Comparison of ENCODE assay signal across 25 cellular contexts in genomic region chr1:171563675-171564074, GRCh38. TPM values are rescaled to one million over a fixed set of nuclear protein-coding genes. Genes with fewer than 3 reads are reported as not detected.
A peak's percentile ranks its signal among the peaks of the same experiment; 100 is the strongest.
DNase-seq lines count a peak whose midpoint lies in the region; TF ChIP-seq lines count a peak whose summit lies in the region.
"Had no signal": no experiment of that assay in that cellular context is flagged by ENCODE, and none has a peak within 500 bp of the region (broad histone marks: within the 10 kb centered on the region; RNA-seq: fewer than 3 reads in every experiment).

No MANE protein-coding gene starts in this region.

- peaks cover 95% of the 10 kb centered on the region for H3K36me3 ChIP-seq in adipocyte (ENCODE audit: control insufficient read depth, insufficient read depth, low read length, severe bottlenecking)
- H3K36me3 ChIP-seq in brain microvascular endothelial cell (replicated peaks), result peaks cover 61% of the 10 kb centered on the region

- H3K4me3 ChIP-seq in adipocyte (ENCODE audit: low read length) (no peak overlapping the region), fibroblast of the aortic adventitia (ENCODE audit: low read depth, low read length) (no peak overlapping the region), brain microvascular endothelial cell (ENCODE audit: low read depth, low read length) (no peak overlapping the region)
- H3K4me3 ChIP-seq: spleen, tibial nerve had no signal

- no peaks in the 10 kb centered on the region for H3K9me3 ChIP-seq in adipocyte (ENCODE audit: control insufficient read depth, low read length)
- H3K9me3 ChIP-seq: neutrophil, spleen, tibial nerve had no signal

- in situ Hi-C loops in brain microvascular endothelial cell (cut with HindIII; ENCODE audit: low pct_ligation_motif_present, low sequenced_read_pairs), result no loop called here

- no peaks in the 10 kb centered on the region for H3K4me1 ChIP-seq in adipocyte (ENCODE audit: control insufficient read depth, insufficient read depth, low read length)
- H3K4me1 ChIP-seq: spleen, tibial nerve had no signal

- H3K9ac ChIP-seq in adipocyte (ENCODE audit: low read length), result no peak overlapping the region

- DNase-seq in A172 (ENCODE audit: low spot score) (peak; percentile 41), GM03348 (ENCODE audit: low spot score) (peak; percentile 25), adipocyte (ENCODE audit: low read depth) (peak; percentile 23), fibroblast of the aortic adventitia (ENCODE audit: low read depth) (peak; percentile 18), epidermal melanocyte (ENCODE audit: insufficient read length, low spot score) (no peak), brain microvascular endothelial cell (no peak), NCI-H1694 (lab: John Stamatoyannopoulos, UW) (no peak)
- DNase-seq in activated naive CD4-positive, alpha-beta T cell (lab: John Stamatoyannopoulos, UW), result no peak
- DNase-seq: activated CD4-positive, alpha-beta T cell treated with anti-CD3 and anti-CD28 coated beads, Interleukin-2, amount 50 U/mL, for 48 hours; activated CD8-positive, alpha-beta memory T cell treated with anti-CD3 and anti-CD28 coated beads, Interleukin-2, amount 50 U/mL, for 48 hours; activated naive CD8-positive, alpha-beta T cell treated with anti-CD3 and anti-CD28 coated beads, Interleukin-2, amount 10 ng/mL, durations not matched to agents 7 days and 5 days; CD4-positive, CD25-positive, alpha-beta regulatory T cell; cortex of kidney; DMS 273 treated with DMSO at 0.1 percent for 48 hours; kidney glomerular epithelial cell; MM.1S; NCI-H1417 treated with DMSO at 0.1 percent for 48 hours; NCI-H526; spleen; stimulated activated CD4-positive, alpha-beta T cell treated with anti-CD3 and anti-CD28 coated beads, Interleukin-4, amount 100 ng/mL, for 4 hours; T1000 had no signal

- no peaks in the 10 kb centered on the region for H3K27me3 ChIP-seq in adipocyte (replicated peaks; ENCODE audit: control insufficient read depth, insufficient read depth, low read length)
- no peaks in the 10 kb centered on the region for H3K27me3 ChIP-seq in brain microvascular endothelial cell (replicated peaks)
- H3K27me3 ChIP-seq: neutrophil, spleen, tibial nerve had no signal

- TF ChIP-seq CTCF in fibroblast of the aortic adventitia (IDR thresholded peaks at IDR 0.05; ENCODE audit: insufficient read depth, low read length) (no peak), brain microvascular endothelial cell (IDR thresholded peaks at IDR 0.05; ENCODE audit: low read depth, low read length, missing control alignments) (no peak)

- no peak overlapping the region for H3K27ac ChIP-seq in brain microvascular endothelial cell
- H3K27ac ChIP-seq: neutrophil, RWPE1, spleen, tibial nerve had no signal

RNA-seq across cellular contexts. Expression of gene MYOCOS, which starts 58.4 kb away (rescaled TPM):
- not detected in 2 replicates for total RNA-seq in A172 (2014; rRNA removed; shearing (Covaris generic))
- total RNA-seq in fibroblast of the aortic adventitia (ENCODE audit: low replicate concordance), result not detected in 2 replicates
- total RNA-seq: CD4-positive, CD25-positive, alpha-beta regulatory T cell; spleen; tibial nerve; WTC11 had no signal

Comparison
In these comparisons a context has a peak if more than half of its experiments do, and no peak if none do; other contexts are left out.
1. DNase-seq: peak in A172 (single experiment), GM03348 (single experiment), adipocyte (single experiment) and fibroblast of the aortic adventitia (single experiment); none in activated naive CD4-positive, alpha-beta T cell (0 of 4), epidermal melanocyte (single experiment), brain microvascular endothelial cell (single experiment) and NCI-H1694 (single experiment).